ENCODE assay signal across 8 cellular contexts in the genomic region with DNA sequence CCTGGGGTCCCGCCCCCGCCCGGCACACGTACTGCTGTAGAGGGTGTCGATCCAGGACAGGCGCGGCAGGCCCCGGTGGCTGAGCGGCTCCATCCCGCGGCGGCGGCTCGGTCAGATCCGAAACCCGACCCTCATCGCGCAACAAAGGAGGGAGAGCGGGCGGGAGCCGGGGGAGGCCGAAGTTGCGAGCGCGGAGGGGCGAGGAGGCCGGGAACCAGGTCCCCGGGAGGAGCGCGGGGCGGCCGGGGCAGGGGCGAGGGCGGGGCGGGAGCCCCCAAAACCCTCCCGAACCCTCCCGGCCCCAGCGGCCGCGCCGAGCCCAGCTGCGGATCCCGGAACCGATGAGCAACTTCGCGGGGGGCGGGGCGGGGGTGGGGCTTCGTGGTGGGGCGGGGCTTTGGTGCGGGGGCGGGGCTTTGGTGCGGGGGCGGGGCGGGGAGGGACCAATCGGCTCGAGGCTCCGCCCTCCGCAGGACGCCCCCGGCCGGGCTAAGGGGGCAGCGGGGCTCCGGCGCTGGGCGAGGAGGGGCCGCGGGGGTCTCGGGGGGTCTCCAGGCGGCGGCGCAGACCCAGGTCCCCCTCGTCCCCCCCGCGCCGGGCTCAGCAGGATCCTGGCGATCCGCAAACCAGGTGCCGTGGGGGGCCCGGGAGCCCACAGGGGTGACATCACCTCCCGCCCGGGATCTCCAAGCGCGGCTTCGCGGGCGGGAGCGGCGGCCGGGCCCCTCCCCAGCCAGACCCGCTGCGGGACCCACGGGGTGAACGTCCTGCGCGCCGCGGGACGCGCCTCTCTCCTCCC. TPM values are rescaled to one million over a fixed set of nuclear protein-coding genes. Genes with fewer than 3 reads are reported as not detected.
DNase-seq lines count a peak whose midpoint lies in the region; ATAC-seq, FAIRE-seq and TF ChIP-seq lines count a peak whose summit lies in the region.

ABR (minus strand) TSS at position 347 of the 799 bp plus-strand sequence; CDS start at position 93, 254 bp downstream.

- no peaks in the 10 kb centered on the region for H3K79me2 ChIP-seq in PC-3 (ENCODE audit: low read length)
- H3K79me2 ChIP-seq in MM.1S (ENCODE audit: low read length): no peaks in the 10 kb centered on the region

- H3K9me3 Mint-ChIP-seq in glutamatergic neuron (ENCODE audit: unreplicated experiment): peaks cover 13% of the 10 kb centered on the region

- FAIRE-seq in pancreas (lab: Jason Lieb, UNC): no peak

- DNase-seq in ELR (ENCODE audit: low read depth) (peak; percentile 46), PC-3 (no peak), glutamatergic neuron (peak; percentile 67), pancreas (peak in 5 of 6 donors; percentile 28 to 84 (median 74)), aorta (peak; percentile 77 to 90), MM.1S (no peak)
- peak; percentile 58 for DNase-seq in activated naive CD4-positive, alpha-beta T cell treated with Interleukin-2 at 50 U/mL for 16 hours

- no TSS peak for BruUV-seq in PC-3 (replicated peaks; lab: Mats Ljungman, UMichigan)

- H3K27ac Mint-ChIP-seq in glutamatergic neuron (ENCODE audit: unreplicated experiment): peak within 1 kb of the TSS; percentile 75

- 1 to 2% methylated on average over 42 to 94 of the region's 100 CpGs for WGBS in pancreas, 2 donors
- WGBS in aorta, 2 donors: 1% methylated on average over 37 to 100 of the region's 100 CpGs

- intact Hi-C loops in PC-3 (cut with micrococcal nuclease): no loop called here
- intact Hi-C loops in pancreas (cut with DNase I): loop anchor here in 1 of 3 donors (5.0 kb wide), 1 partner anchor 53 kb away; no protein-coding TSS in a partner anchor
- intact Hi-C loops in aorta (cut with DNase I): loop anchor here in 1 of 2 donors (5.0 kb wide), 1 partner anchor 43 kb away; no protein-coding TSS in a partner anchor

- H3F3A ChIP-seq in PC-3 (ENCODE audit: low read length, unreplicated experiment) (no peaks in the 10 kb centered on the region), MM.1S (ENCODE audit: insufficient read depth, low read length) (no peaks in the 10 kb centered on the region)

- H3K9ac ChIP-seq in PC-3 (ENCODE audit: low read length) (peak within 1 kb of the TSS; percentile 38; the same call in 1 of the 2 replicates), MM.1S (ENCODE audit: low read length) (no peak within 1 kb of the TSS)

- POLR2A ChIA-PET in PC-3 (lab: Charles Lee; ENCODE audit: unreplicated experiment): no interaction called here

- no peaks in the 10 kb centered on the region for H3K9me3 ChIP-seq in PC-3 (ENCODE audit: low read length)
- H3K9me3 ChIP-seq in pancreas: no peaks in the 10 kb centered on the region
- H3K9me3 ChIP-seq in aorta (ENCODE audit: control insufficient read depth, low read length): no peaks in the 10 kb centered on the region
- H3K9me3 ChIP-seq in MM.1S (replicated peaks; ENCODE audit: insufficient read depth, low read length): no peaks in the 10 kb centered on the region

- CTCF ChIA-PET in PC-3 (lab: Charles Lee): no interaction called here

- H3K27me3 Mint-ChIP-seq in glutamatergic neuron (ENCODE audit: unreplicated experiment): peaks cover 11% of the 10 kb centered on the region

- H3K36me3 ChIP-seq in PC-3 (ENCODE audit: low read depth, low read length) (no peaks in the 10 kb centered on the region), pancreas (no peaks in the 10 kb centered on the region), aorta (ENCODE audit: control insufficient read depth in 1 of 2, insufficient read depth in 2 of 2, low read length in 1 of 2) (no peaks in the 10 kb centered on the region), MM.1S (replicated peaks; ENCODE audit: insufficient read depth, low read length) (no peaks in the 10 kb centered on the region)

- TF ChIP-seq CTCF in PC-3 (conservative IDR thresholded peaks at IDR 0.05; ENCODE audit: low read depth, low read length): no peak
- TF ChIP-seq CTCF in glutamatergic neuron (IDR thresholded peaks at IDR 0.05; ENCODE audit: partially characterized antibody, unreplicated experiment): no peak
- no peak for TF ChIP-seq CTCF in pancreas (IDR thresholded peaks at IDR 0.05)
- no peak for TF ChIP-seq CTCF in MM.1S (IDR thresholded peaks at IDR 0.05; ENCODE audit: low read length)

- H3K4me1 ChIP-seq in PC-3 (ENCODE audit: insufficient read depth, low read length) (peaks cover 3% of the 10 kb centered on the region; the same call in 1 of the 2 replicates), pancreas (peaks cover 0 to 4% (median 0%) of the 10 kb centered on the region in 3 donors), aorta (ENCODE audit: control insufficient read depth in 1 of 2, insufficient read depth in 2 of 2, low read length in 2 of 2) (no peaks in the 10 kb centered on the region), MM.1S (ENCODE audit: low read length) (no peaks in the 10 kb centered on the region)

- H4K20me1 ChIP-seq in PC-3 (ENCODE audit: low read length) (no peaks in the 10 kb centered on the region), MM.1S (ENCODE audit: insufficient read depth, low read length) (no peaks in the 10 kb centered on the region)

- H3K27me3 ChIP-seq in PC-3 (ENCODE audit: low read length) (no peaks in the 10 kb centered on the region), pancreas (no peaks in the 10 kb centered on the region), aorta (ENCODE audit: control insufficient read depth in 1 of 2, insufficient read depth in 2 of 2, low read length in 1 of 2) (no peaks in the 10 kb centered on the region), MM.1S (replicated peaks; ENCODE audit: insufficient read depth, low read length) (peaks cover 90% of the 10 kb centered on the region)

- H3K4me3 Mint-ChIP-seq in glutamatergic neuron (ENCODE audit: unreplicated experiment): peak within 1 kb of the TSS; percentile 87

- ATAC-seq in PC-3: peak; percentile 57
- ATAC-seq in pancreas: peak; percentile 54 to 79 (median 72)
- ATAC-seq in aorta (ENCODE audit: low FRiP score): peak; percentile 67
- no peak for ATAC-seq in HG02938 (IDR thresholded peaks at IDR 0.05; ENCODE audit: unreplicated experiment)

- H3K9me2 ChIP-seq in PC-3 (replicated peaks; ENCODE audit: low read length) (no peaks in the 10 kb centered on the region), MM.1S (replicated peaks; ENCODE audit: insufficient read depth, low read length) (no peaks in the 10 kb centered on the region)

- H3K27ac ChIP-seq in PC-3 (ENCODE audit: low read length) (no peak within 1 kb of the TSS), pancreas (no peak within 1 kb of the TSS), aorta (ENCODE audit: low read depth in 1 of 2, low read length in 2 of 2) (peak within 1 kb of the TSS in 1 of 2 donors; percentile 5), MM.1S (ENCODE audit: low read length) (no peak within 1 kb of the TSS)

- peaks cover 28% of the 10 kb centered on the region for H3K4me1 Mint-ChIP-seq in glutamatergic neuron (ENCODE audit: low read depth, unreplicated experiment)

- H3K4me2 ChIP-seq in PC-3 (ENCODE audit: low read length) (peak within 1 kb of the TSS; percentile 88), MM.1S (ENCODE audit: low read depth, low read length) (no peak within 1 kb of the TSS)

- peak within 1 kb of the TSS; percentile 73 for H3K4me3 ChIP-seq in PC-3 (ENCODE audit: low read length)
- H3K4me3 ChIP-seq in pancreas: peak within 1 kb of the TSS; percentile 25 to 65 (median 50)
- peak within 1 kb of the TSS; percentile 75 to 91 for H3K4me3 ChIP-seq in aorta (ENCODE audit: low read length in 2 of 2)
- no peak within 1 kb of the TSS for H3K4me3 ChIP-seq in MM.1S (ENCODE audit: low read length)

- peak within 1 kb of the TSS; percentile 48; the same call in 1 of the 2 replicates for H2AFZ ChIP-seq in PC-3 (ENCODE audit: low read length)
- no peak within 1 kb of the TSS for H2AFZ ChIP-seq in MM.1S (ENCODE audit: low read length)

- no peaks in the 10 kb centered on the region for H3K36me3 Mint-ChIP-seq in glutamatergic neuron (ENCODE audit: unreplicated experiment)

RNA-seq across cellular contexts. Expression of gene ABR, which starts in this region (rescaled TPM):
- total RNA-seq in PC-3 (2014; rRNA removed) (35.4 and 58.5 TPM in 2 replicates), glutamatergic neuron (ENCODE audit: unreplicated experiment) (219 TPM), pancreas (10 to 100 TPM; 15.4 to 57.4 (median 22.5) TPM), aorta (100 to 1,000 TPM; 167 to 172 TPM)
- polyA plus RNA-seq in pancreas (10 to 100 TPM; 39.2 to 65.7 TPM), aorta (10 to 100 TPM; 41.8 to 72.4 TPM)

Comparison
In these comparisons a context has a peak if more than half of its experiments do, and no peak if none do; other contexts are left out.
1. DNase-seq: peak in ELR (single experiment), activated naive CD4-positive, alpha-beta T cell treated with Interleukin-2 at 50 U/mL for 16 hours (single experiment), glutamatergic neuron (single experiment), pancreas (5 of 6) and aorta (2 of 2); none in PC-3 (single experiment) and MM.1S (single experiment).